ENCODE assay signal across 9 cellular contexts in the genomic region with DNA sequence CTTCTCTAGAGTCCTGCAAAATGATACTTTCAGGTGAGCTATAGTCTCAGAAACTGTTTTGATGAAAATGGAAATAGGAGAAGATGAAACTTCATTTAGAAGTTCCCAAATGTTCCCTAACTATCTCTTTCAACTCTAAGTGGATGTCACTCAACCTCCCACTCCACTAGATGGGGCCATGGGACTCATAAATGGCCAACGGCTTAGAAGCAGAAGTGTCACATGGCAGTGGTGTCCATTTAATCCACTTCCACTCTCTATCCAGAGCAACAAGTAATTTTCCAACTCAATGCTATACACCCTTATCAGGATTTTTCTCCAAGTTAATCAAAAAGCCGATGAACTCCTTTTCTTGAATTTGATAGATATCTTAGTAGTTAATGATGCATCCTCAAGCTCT.
DNase-seq lines count a peak whose midpoint lies in the region; ATAC-seq and TF ChIP-seq lines count a peak whose summit lies in the region.
"Had no signal": no experiment of that assay in that cellular context is flagged by ENCODE, and none has a peak within 500 bp of the region (broad histone marks: within the 10 kb centered on the region; RNA-seq: fewer than 3 reads in every experiment).

No MANE protein-coding gene starts in this region.

- no peaks in the 10 kb centered on the region for H3K27me3 Mint-ChIP-seq in Calu3 (ENCODE audit: unreplicated experiment)
- H3K27me3 Mint-ChIP-seq in HFFc6 (ENCODE audit: insufficient read depth) = no peaks in the 10 kb centered on the region; the same call in 1 of the 2 replicates
- H3K27me3 Mint-ChIP-seq: stimulated activated naive CD8-positive, alpha-beta T cell treated with anti-CD3 and anti-CD28 coated beads, Interleukin-15, Interleukin-2, amounts not matched to agents 100 ng/mL and 50 ng/mL, for 24 hours had no signal

- no peaks in the 10 kb centered on the region for H3K9me3 Mint-ChIP-seq in Calu3 (ENCODE audit: low read depth, unreplicated experiment)
- peaks cover 15% of the 10 kb centered on the region for H3K9me3 Mint-ChIP-seq in HFFc6
- H3K9me3 Mint-ChIP-seq: stimulated activated naive CD8-positive, alpha-beta T cell treated with anti-CD3 and anti-CD28 coated beads, Interleukin-15, Interleukin-2, amounts not matched to agents 100 ng/mL and 50 ng/mL, for 24 hours had no signal

- DNase-seq in Calu3 = peak; percentile 49
- no peak for DNase-seq in HFFc6
- peak; percentile 84 for DNase-seq in SK-MEL-5 (ENCODE audit: low read depth, low spot score)
- peak; percentile 58 for DNase-seq in islet precursor cell
- no peak for DNase-seq in amygdala (lab: John Stamatoyannopoulos, UW)
- DNase-seq in stimulated activated CD8-positive, alpha-beta memory T cell treated with anti-CD3 and anti-CD28 coated beads, Interleukin-4, amount 100 ng/mL, for 48 hours = no peak
- no peak for DNase-seq in effector CD4-positive, alpha-beta T cell

- intact Hi-C loops in Calu3 (cut with micrococcal nuclease; ENCODE audit: unreplicated experiment) = loop anchor here (5.0 to 10.0 kb wide), 2 partner anchors 166 to 367 kb away; a partner anchor contains a TSS

- no peak overlapping the region for H3K27ac Mint-ChIP-seq in Calu3 (ENCODE audit: unreplicated experiment)
- H3K27ac Mint-ChIP-seq in HFFc6 = no peak overlapping the region
- H3K27ac Mint-ChIP-seq: stimulated activated naive CD8-positive, alpha-beta T cell treated with anti-CD3 and anti-CD28 coated beads, Interleukin-15, Interleukin-2, amounts not matched to agents 100 ng/mL and 50 ng/mL, for 24 hours had no signal

- H3K4me3 Mint-ChIP-seq in Calu3 (ENCODE audit: low read depth, unreplicated experiment) (no peak overlapping the region), HFFc6 (no peak overlapping the region)
- H3K4me3 Mint-ChIP-seq: stimulated activated naive CD8-positive, alpha-beta T cell treated with anti-CD3 and anti-CD28 coated beads, Interleukin-15, Interleukin-2, amounts not matched to agents 100 ng/mL and 50 ng/mL, for 24 hours had no signal

- TF ChIP-seq CTCF in Calu3 (IDR thresholded peaks at IDR 0.05; ENCODE audit: unreplicated experiment) (peak; percentile 27), HFFc6 (IDR thresholded peaks at IDR 0.05) (peak; percentile 29; the same call in 1 of the 2 replicates)

- no TSS peak for BruUV-seq in Calu3 (replicated peaks; lab: Mats Ljungman, UMichigan)

- ATAC-seq in GM21619 (IDR thresholded peaks at IDR 0.05; ENCODE audit: unreplicated experiment) = no peak

- CTCF ChIA-PET in Calu3 (lab: Charles Lee) = no interaction called here

- H3K4me1 Mint-ChIP-seq in Calu3 (ENCODE audit: low read depth, unreplicated experiment) (no peaks in the 10 kb centered on the region), HFFc6 (ENCODE audit: low read depth) (no peaks in the 10 kb centered on the region)

- in situ Hi-C loops in SK-MEL-5 (cut with HindIII; ENCODE audit: low pct_unique_long_range_greater_than_20kb, low sequenced_read_pairs) = no loop called here

- H3K36me3 Mint-ChIP-seq in Calu3 (ENCODE audit: insufficient read depth, unreplicated experiment) = no peaks in the 10 kb centered on the region
- peaks cover 4% of the 10 kb centered on the region; the same call in 1 of the 2 replicates for H3K36me3 Mint-ChIP-seq in HFFc6 (ENCODE audit: low read depth)

Comparison
In these comparisons a context has a peak if more than half of its experiments do, and no peak if none do; other contexts are left out.
1. DNase-seq: peak in Calu3 (single experiment), SK-MEL-5 (single experiment) and islet precursor cell (single experiment); none in HFFc6 (single experiment), amygdala (0 of 56), stimulated activated CD8-positive, alpha-beta memory T cell treated with anti-CD3 and anti-CD28 coated beads, Interleukin-4, amount 100 ng/mL, for 48 hours (single experiment) and effector CD4-positive, alpha-beta T cell (single experiment).